In genomic region chr13:43730642-43731041, GRCh38 we compare ENCODE assay signal across 12 cellular contexts. TPM values are rescaled to one million over a fixed set of nuclear protein-coding genes. Genes with fewer than 3 reads are reported as not detected.
DNase-seq lines count a peak whose midpoint lies in the region; ATAC-seq and TF ChIP-seq lines count a peak whose summit lies in the region.
"Had no signal": no experiment of that assay in that cellular context is flagged by ENCODE, and none has a peak within 500 bp of the region (broad histone marks: within the 10 kb centered on the region; RNA-seq: fewer than 3 reads in every experiment).

No MANE protein-coding gene starts in this region.

- in situ Hi-C loops in GM23248 (cut with MboI), result no loop called here

- H3K27me3 ChIP-seq in GM23248 (replicated peaks; ENCODE audit: insufficient read depth) (no peaks in the 10 kb centered on the region), adrenal gland (no peaks in the 10 kb centered on the region), heart right ventricle (no peaks in the 10 kb centered on the region)

- intact Hi-C loops in adrenal gland (cut with DNase I), result no loop called here
- intact Hi-C loops in heart right ventricle (cut with DNase I), result no loop called here
- intact Hi-C loops in sciatic nerve (cut with DNase I), result no loop called here

- ATAC-seq in heart right ventricle (peak in 7 of 8 donors; percentile 56 to 82 (median 71)), sciatic nerve (peak; percentile 45), HG03469 (IDR thresholded peaks at IDR 0.05; ENCODE audit: unreplicated experiment) (no peak), GM21529 (IDR thresholded peaks at IDR 0.05; ENCODE audit: unreplicated experiment) (no peak)

- H3K4me3 ChIP-seq in GM23248, result no peak overlapping the region
- H3K4me3 ChIP-seq in adrenal gland, result no peak overlapping the region
- no peak overlapping the region for H3K4me3 ChIP-seq in heart right ventricle

- H4K20me1 ChIP-seq in GM23248 (ENCODE audit: insufficient read depth), result no peaks in the 10 kb centered on the region

- H3K9ac ChIP-seq in GM23248, result no peak overlapping the region

- H3F3A ChIP-seq in GM23248 (ENCODE audit: insufficient read depth), result peaks cover 10% of the 10 kb centered on the region

- H2AFZ ChIP-seq in GM23248, result no peak overlapping the region

- WGBS in GM23248 (ENCODE audit: low coverage in 1 of 2, low lambda C conversion rate in 2 of 2, missing lambda C conversion rate in 2 of 2), 2 experiments, result 46 to 60% methylated on average over 3 of the region's 3 CpGs
- WGBS in adrenal gland, 4 donors, result 54 to 75% (median 74%) methylated on average over 3 of the region's 3 CpGs
- 54 to 57% methylated on average over 3 of the region's 3 CpGs for WGBS in heart right ventricle, 2 donors

- no peaks in the 10 kb centered on the region for H3K79me2 ChIP-seq in GM23248 (ENCODE audit: insufficient read depth)

- no peaks in the 10 kb centered on the region for H3K36me3 ChIP-seq in GM23248 (ENCODE audit: low read depth)
- H3K36me3 ChIP-seq in adrenal gland (replicated peaks in 1 of 2), result no peaks in the 10 kb centered on the region
- no peaks in the 10 kb centered on the region for H3K36me3 ChIP-seq in heart right ventricle

- H3K27ac ChIP-seq in GM23248 (no peak overlapping the region), adrenal gland (peak overlapping the region in 1 of 5 donors; percentile 32), heart right ventricle (peak overlapping the region in 2 of 10 donors; percentile 18 to 35)
- H3K27ac ChIP-seq: RWPE1 had no signal

- H3K9me2 ChIP-seq in GM23248 (ENCODE audit: insufficient read depth), result no peaks in the 10 kb centered on the region

- TF ChIP-seq CTCF in adrenal gland (IDR thresholded peaks at IDR 0.05) (no peak), heart right ventricle (IDR thresholded peaks at IDR 0.05) (no peak)

- peak overlapping the region; percentile 26 for H3K4me2 ChIP-seq in GM23248 (ENCODE audit: unreplicated experiment)

- DNase-seq in GM23248 (peak; percentile 66), adrenal gland (peak in 5 of 7 donors; percentile 10 to 58 (median 27)), heart right ventricle (peak; percentile 10 to 23), sciatic nerve (ENCODE audit: low spot score) (no peak), DMS79 treated with DMSO at 0.1 percent for 48 hours (lab: John Stamatoyannopoulos, UW) (no peak), RPMI8226 (no peak)
- DNase-seq: CD4-positive, CD25-positive, alpha-beta regulatory T cell; dermis blood vessel endothelial cell; NCI-H446 had no signal

- H3K9me3 ChIP-seq in GM23248 (ENCODE audit: low read depth), result no peaks in the 10 kb centered on the region
- H3K9me3 ChIP-seq in adrenal gland (replicated peaks in 1 of 3), result no peaks in the 10 kb centered on the region
- H3K9me3 ChIP-seq in heart right ventricle, result no peaks in the 10 kb centered on the region

- no peak for TF ChIP-seq POLR2A in adrenal gland (IDR thresholded peaks at IDR 0.05)

- peaks cover 9% of the 10 kb centered on the region for H3K4me1 ChIP-seq in GM23248 (ENCODE audit: insufficient read depth)
- no peaks in the 10 kb centered on the region for H3K4me1 ChIP-seq in adrenal gland (replicated peaks in 1 of 2)
- H3K4me1 ChIP-seq in heart right ventricle, result peaks cover 0 to 10% (median 0%) of the 10 kb centered on the region in 9 donors

RNA-seq across cellular contexts. Expression of gene ENOX1, which starts 56.1 kb away (rescaled TPM):
- total RNA-seq in GM23248 (2014; rRNA removed; shearing (Covaris generic)), result 1.8 and 2.7 TPM in 2 replicates
- polyA plus RNA-seq in GM23248 (2016; fragmentation: Nextera tagmentation; extraction: Ambion mirVana) (2.4 and 3.2 TPM in 2 replicates), adrenal gland (1 to 10 TPM in 2 of 3 donors, under 1 TPM in 1; 0.81 to 1.6 (median 1.5) TPM), heart right ventricle (1 to 10 TPM; 2.0 to 2.1 TPM)
- total RNA-seq in adrenal gland (1 to 10 TPM in 6 of 8 donors, under 1 TPM in 2; 0.25 to 3.6 (median 1.7) TPM), heart right ventricle (10 to 100 TPM in 2 of 10 donors, 1 to 10 TPM in 8; 3.1 to 10.4 (median 7.7) TPM), sciatic nerve (4.3 TPM)
- total RNA-seq: CD4-positive, CD25-positive, alpha-beta regulatory T cell had no signal

Comparison
In these comparisons a context has a peak if more than half of its experiments do, and no peak if none do; other contexts are left out.
1. DNase-seq: peak in GM23248 (single experiment), adrenal gland (5 of 7) and heart right ventricle (2 of 2); none in sciatic nerve (single experiment), DMS79 treated with DMSO at 0.1 percent for 48 hours (single experiment) and RPMI8226 (single experiment).
2. ATAC-seq: peak in heart right ventricle (7 of 8) and sciatic nerve (single experiment); none in HG03469 (single experiment) and GM21529 (single experiment).